In genomic region chr22:18024276-18024939, GRCh38 we compare ENCODE assay signal across 8 cellular contexts. TPM values are rescaled to one million over a fixed set of nuclear protein-coding genes. Genes with fewer than 3 reads are reported as not detected.
DNase-seq lines count a peak whose midpoint lies in the region; ATAC-seq and TF ChIP-seq lines count a peak whose summit lies in the region.

A gene with protein sequence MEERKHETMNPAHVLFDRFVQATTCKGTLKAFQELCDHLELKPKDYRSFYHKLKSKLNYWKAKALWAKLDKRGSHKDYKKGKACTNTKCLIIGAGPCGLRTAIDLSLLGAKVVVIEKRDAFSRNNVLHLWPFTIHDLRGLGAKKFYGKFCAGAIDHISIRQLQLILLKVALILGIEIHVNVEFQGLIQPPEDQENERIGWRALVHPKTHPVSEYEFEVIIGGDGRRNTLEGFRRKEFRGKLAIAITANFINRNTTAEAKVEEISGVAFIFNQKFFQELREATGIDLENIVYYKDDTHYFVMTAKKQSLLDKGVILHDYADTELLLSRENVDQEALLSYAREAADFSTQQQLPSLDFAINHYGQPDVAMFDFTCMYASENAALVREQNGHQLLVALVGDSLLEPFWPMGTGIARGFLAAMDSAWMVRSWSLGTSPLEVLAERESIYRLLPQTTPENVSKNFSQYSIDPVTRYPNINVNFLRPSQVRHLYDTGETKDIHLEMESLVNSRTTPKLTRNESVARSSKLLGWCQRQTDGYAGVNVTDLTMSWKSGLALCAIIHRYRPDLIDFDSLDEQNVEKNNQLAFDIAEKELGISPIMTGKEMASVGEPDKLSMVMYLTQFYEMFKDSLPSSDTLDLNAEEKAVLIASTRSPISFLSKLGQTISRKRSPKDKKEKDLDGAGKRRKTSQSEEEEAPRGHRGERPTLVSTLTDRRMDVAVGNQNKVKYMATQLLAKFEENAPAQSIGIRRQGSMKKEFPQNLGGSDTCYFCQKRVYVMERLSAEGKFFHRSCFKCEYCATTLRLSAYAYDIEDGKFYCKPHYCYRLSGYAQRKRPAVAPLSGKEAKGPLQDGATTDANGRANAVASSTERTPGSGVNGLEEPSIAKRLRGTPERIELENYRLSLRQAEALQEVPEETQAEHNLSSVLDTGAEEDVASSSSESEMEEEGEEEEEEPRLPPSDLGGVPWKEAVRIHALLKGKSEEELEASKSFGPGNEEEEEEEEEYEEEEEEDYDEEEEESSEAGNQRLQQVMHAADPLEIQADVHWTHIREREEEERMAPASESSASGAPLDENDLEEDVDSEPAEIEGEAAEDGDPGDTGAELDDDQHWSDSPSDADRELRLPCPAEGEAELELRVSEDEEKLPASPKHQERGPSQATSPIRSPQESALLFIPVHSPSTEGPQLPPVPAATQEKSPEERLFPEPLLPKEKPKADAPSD (N-terminal part only) (minus strand): TSS chr22:18024561. CDS start chr22:17906812, 117,749 bp downstream.

- peak within 1 kb of the TSS; percentile 72 for H3K27ac Mint-ChIP-seq in activated T-helper 1 cell treated with anti-CD3 and anti-CD28 coated beads, Interleukin-12 subunit alpha, Interleukin-12 subunit beta, Interleukin-2, Interleukin-4 antibody, amounts not matched to agents 30 ng/mL and 10 ng/mL and 1 ng/mL, durations not matched to agents 14 hours and 24 hours and 36 hours
- H3K27ac Mint-ChIP-seq in stimulated activated memory B cell treated with anti-CD40 and anti-IgM and Interleukin-4, amounts not matched to agents 10 μg/mL and 1 μg/mL and 100 μg/mL, for 72 hours, result peak within 1 kb of the TSS; percentile 61

- BruUV-seq in OCI-LY7 (replicated peaks; lab: Mats Ljungman, UMichigan), result no TSS peak

- H3K4me1 Mint-ChIP-seq in activated T-helper 1 cell treated with anti-CD3 and anti-CD28 coated beads, Interleukin-12 subunit alpha, Interleukin-12 subunit beta, Interleukin-2, Interleukin-4 antibody, amounts not matched to agents 30 ng/mL and 10 ng/mL and 1 ng/mL, durations not matched to agents 14 hours and 24 hours and 36 hours (ENCODE audit: low read depth), result peaks cover 18% of the 10 kb centered on the region
- peaks cover 26% of the 10 kb centered on the region for H3K4me1 Mint-ChIP-seq in stimulated activated memory B cell treated with anti-CD40 and anti-IgM and Interleukin-4, amounts not matched to agents 10 μg/mL and 1 μg/mL and 100 μg/mL, for 72 hours

- peaks cover 59% of the 10 kb centered on the region for H3K27me3 Mint-ChIP-seq in activated T-helper 1 cell treated with anti-CD3 and anti-CD28 coated beads, Interleukin-12 subunit alpha, Interleukin-12 subunit beta, Interleukin-2, Interleukin-4 antibody, amounts not matched to agents 30 ng/mL and 10 ng/mL and 1 ng/mL, durations not matched to agents 14 hours and 24 hours and 36 hours (ENCODE audit: insufficient read depth)
- H3K27me3 Mint-ChIP-seq in stimulated activated memory B cell treated with anti-CD40 and anti-IgM and Interleukin-4, amounts not matched to agents 10 μg/mL and 1 μg/mL and 100 μg/mL, for 72 hours, result no peaks in the 10 kb centered on the region

- no peaks in the 10 kb centered on the region for H3K9me3 ChIP-seq in OCI-LY7 (ENCODE audit: low read length)
- no peaks in the 10 kb centered on the region for H3K9me3 ChIP-seq in esophagus muscularis mucosa
- no peaks in the 10 kb centered on the region for H3K9me3 ChIP-seq in mucosa of stomach (ENCODE audit: control insufficient read depth, low read length)

- H3K36me3 ChIP-seq in OCI-LY7 (ENCODE audit: insufficient read depth, low read length) (peaks cover 7% of the 10 kb centered on the region; the same call in 1 of the 2 replicates), esophagus muscularis mucosa (no peaks in the 10 kb centered on the region), mucosa of stomach (ENCODE audit: control insufficient read depth, insufficient read depth, low read length) (no peaks in the 10 kb centered on the region)

- peak within 1 kb of the TSS; percentile 68 for H3K4me2 ChIP-seq in OCI-LY7 (ENCODE audit: low read length)

- CTCF ChIA-PET in OCI-LY7 (lab: Charles Lee; ENCODE audit: unreplicated experiment), result interaction anchor here (0.6 to 0.8 kb wide), 2 partner anchors 33 to 52 kb away, joined by 3 read pairs; no protein-coding TSS in a partner anchor

- TF ChIP-seq CTCF in OCI-LY7 (conservative IDR thresholded peaks at IDR 0.05; ENCODE audit: low read length), result peak; percentile 76
- peak; percentile 58 to 78 (median 74) for TF ChIP-seq CTCF in esophagus muscularis mucosa (IDR thresholded peaks at IDR 0.05)

- H3K27ac ChIP-seq in OCI-LY7 (ENCODE audit: low read depth, low read length, poor library complexity, severe bottlenecking), result peak within 1 kb of the TSS; percentile 57
- H3K27ac ChIP-seq in esophagus muscularis mucosa (replicated peaks in 1 of 4), result peak within 1 kb of the TSS; percentile 89 to 93 (median 90)

- H3K4me1 ChIP-seq in OCI-LY7 (ENCODE audit: insufficient read depth, low read length, poor library complexity, severe bottlenecking) (peaks cover 60% of the 10 kb centered on the region), esophagus muscularis mucosa (peaks cover 12 to 46% (median 33%) of the 10 kb centered on the region in 4 donors), mucosa of stomach (ENCODE audit: control insufficient read depth, insufficient read depth, low read length) (peaks cover 14% of the 10 kb centered on the region)

- TF ChIP-seq POLR2A in esophagus muscularis mucosa (IDR thresholded peaks at IDR 0.05; ENCODE audit: low read depth), result no peak

- H3K9ac ChIP-seq in mucosa of stomach (ENCODE audit: low read length), result peak within 1 kb of the TSS; percentile 68

- H3K4me3 ChIP-seq in OCI-LY7 (ENCODE audit: low read depth, low read length, poor library complexity, severe bottlenecking) (peak within 1 kb of the TSS; percentile 68), esophagus muscularis mucosa (peak within 1 kb of the TSS; percentile 67 to 78 (median 70)), mucosa of stomach (ENCODE audit: low read length) (peak within 1 kb of the TSS; percentile 80)

- peak within 1 kb of the TSS; percentile 87 for H3K4me3 Mint-ChIP-seq in activated T-helper 1 cell treated with anti-CD3 and anti-CD28 coated beads, Interleukin-12 subunit alpha, Interleukin-12 subunit beta, Interleukin-2, Interleukin-4 antibody, amounts not matched to agents 30 ng/mL and 10 ng/mL and 1 ng/mL, durations not matched to agents 14 hours and 24 hours and 36 hours
- peak within 1 kb of the TSS; percentile 99 for H3K4me3 Mint-ChIP-seq in stimulated activated memory B cell treated with anti-CD40 and anti-IgM and Interleukin-4, amounts not matched to agents 10 μg/mL and 1 μg/mL and 100 μg/mL, for 72 hours

- ATAC-seq in HG02798 (IDR thresholded peaks at IDR 0.05; ENCODE audit: poor library complexity, unreplicated experiment), result peak; percentile 64
- peak; percentile 97 for ATAC-seq in stimulated activated memory B cell treated with anti-CD40 and anti-IgM and Interleukin-4, amounts not matched to agents 10 μg/mL and 1 μg/mL and 100 μg/mL, for 72 hours
- ATAC-seq in HG03135 (IDR thresholded peaks at IDR 0.05; ENCODE audit: unreplicated experiment), result no peak

- H3K9me3 Mint-ChIP-seq in activated T-helper 1 cell treated with anti-CD3 and anti-CD28 coated beads, Interleukin-12 subunit alpha, Interleukin-12 subunit beta, Interleukin-2, Interleukin-4 antibody, amounts not matched to agents 30 ng/mL and 10 ng/mL and 1 ng/mL, durations not matched to agents 14 hours and 24 hours and 36 hours, result no peaks in the 10 kb centered on the region
- no peaks in the 10 kb centered on the region for H3K9me3 Mint-ChIP-seq in stimulated activated memory B cell treated with anti-CD40 and anti-IgM and Interleukin-4, amounts not matched to agents 10 μg/mL and 1 μg/mL and 100 μg/mL, for 72 hours

- H2AFZ ChIP-seq in OCI-LY7 (ENCODE audit: low read length), result peak within 1 kb of the TSS; percentile 92

- H3K27me3 ChIP-seq in esophagus muscularis mucosa (no peaks in the 10 kb centered on the region), mucosa of stomach (ENCODE audit: control insufficient read depth, insufficient read depth, low read length) (peaks cover 12% of the 10 kb centered on the region)

- H3K9me2 ChIP-seq in OCI-LY7 (ENCODE audit: insufficient read depth, low read length), result no peaks in the 10 kb centered on the region

- TF ChIP-seq EP300 in esophagus muscularis mucosa (IDR thresholded peaks at IDR 0.05), result no peak

- H3K79me2 ChIP-seq in OCI-LY7 (ENCODE audit: insufficient read depth, low read depth, low read length), result peaks cover 15% of the 10 kb centered on the region; the same call in 1 of the 2 replicates

- H3K36me3 Mint-ChIP-seq in activated T-helper 1 cell treated with anti-CD3 and anti-CD28 coated beads, Interleukin-12 subunit alpha, Interleukin-12 subunit beta, Interleukin-2, Interleukin-4 antibody, amounts not matched to agents 30 ng/mL and 10 ng/mL and 1 ng/mL, durations not matched to agents 14 hours and 24 hours and 36 hours (ENCODE audit: low read depth), result no peaks in the 10 kb centered on the region
- H3K36me3 Mint-ChIP-seq in stimulated activated memory B cell treated with anti-CD40 and anti-IgM and Interleukin-4, amounts not matched to agents 10 μg/mL and 1 μg/mL and 100 μg/mL, for 72 hours, result no peaks in the 10 kb centered on the region

- no peaks in the 10 kb centered on the region for H4K20me1 ChIP-seq in OCI-LY7 (ENCODE audit: insufficient read depth, low read length)

- intact Hi-C loops in OCI-LY7 (cut with micrococcal nuclease; ENCODE audit: unreplicated experiment) (loop anchor here (1.0 to 2.0 kb wide), 4 partner anchors 23 to 194 kb away; partner anchors contain the start of gene PEX26), esophagus muscularis mucosa (cut with DNase I) (loop anchor here (2.0 to 5.0 kb wide), 2 partner anchors 112 to 194 kb away; no protein-coding TSS in a partner anchor)
- intact Hi-C loops in activated T-helper 1 cell treated with anti-CD3 and anti-CD28 coated beads, Interleukin-12 subunit alpha, Interleukin-12 subunit beta, Interleukin-2, Interleukin-4 antibody, amounts not matched to agents 30 ng/mL and 10 ng/mL and 1 ng/mL, durations not matched to agents 14 hours and 24 hours and 36 hours (cut with micrococcal nuclease), result loop anchor here (1.0 to 5.0 kb wide), 2 partner anchors 53 to 194 kb away; partner anchors contain the start of gene PEX26

- 1% methylated on average over 29 of the region's 56 CpGs for WGBS in esophagus muscularis mucosa

- POLR2A ChIA-PET in OCI-LY7 (lab: Charles Lee), result interaction anchor here (0.8 to 2.0 kb wide), 6 partner anchors 8 to 48 kb away, joined by 3 to 10 read pairs (median 6); no protein-coding TSS in a partner anchor

- peak; percentile 80 for DNase-seq in COLO829 (ENCODE audit: low spot score)
- peak; percentile 88 for DNase-seq in OCI-LY7 (ENCODE audit: low spot score)
- DNase-seq in activated T-helper 1 cell treated with anti-CD3 and anti-CD28 coated beads, Interleukin-12 subunit alpha, Interleukin-12 subunit beta, Interleukin-2, Interleukin-4 antibody, amounts not matched to agents 30 ng/mL and 10 ng/mL and 1 ng/mL, durations not matched to agents 14 hours and 24 hours and 36 hours (ENCODE audit: low spot score), result peak; percentile 67
- DNase-seq in esophagus muscularis mucosa (ENCODE audit: extremely low spot score), result no peak

RNA-seq across cellular contexts. Expression of the gene that starts here (rescaled TPM):
- 80.9 and 93.2 TPM in 2 replicates for total RNA-seq in OCI-LY7 (2014; rRNA removed; shearing (Covaris generic))
- total RNA-seq in OCI-LY7 (2022) (175 and 210 TPM in 2 replicates), esophagus muscularis mucosa (10 to 100 TPM; 35.1 to 91.8 (median 67.8) TPM)
- total RNA-seq in activated T-helper 1 cell treated with anti-CD3 and anti-CD28 coated beads, Interleukin-12 subunit alpha, Interleukin-12 subunit beta, Interleukin-2, Interleukin-4 antibody, amounts not matched to agents 30 ng/mL and 10 ng/mL and 1 ng/mL, durations not matched to agents 14 hours and 24 hours and 36 hours, result 47.8 and 50.6 TPM in 2 replicates
